17 cellular contexts compared by ENCODE assay signal in the genomic region with DNA sequence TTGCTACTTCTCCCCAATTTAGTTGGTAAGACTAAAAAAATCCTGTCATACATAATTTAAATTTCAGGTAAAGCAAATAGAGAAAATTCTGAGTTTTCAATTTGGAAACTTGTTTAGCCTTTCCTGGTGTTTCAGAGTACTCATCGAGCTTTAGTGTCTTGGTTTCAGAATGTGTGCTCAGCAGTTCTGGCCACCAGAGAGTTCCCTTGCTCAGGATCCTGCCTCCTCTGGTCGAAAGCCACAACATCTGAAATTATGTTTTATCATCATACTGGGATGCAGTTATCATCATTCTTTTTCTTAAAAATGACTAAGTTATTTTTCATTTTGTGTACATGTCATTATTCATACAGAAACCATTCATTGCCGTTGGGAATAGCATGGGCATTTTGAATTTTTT.
A peak's percentile ranks its signal among the peaks of the same experiment; 100 is the strongest.
DNase-seq lines count a peak whose midpoint lies in the region; ATAC-seq, FAIRE-seq and TF ChIP-seq lines count a peak whose summit lies in the region.
"Had no signal": no experiment of that assay in that cellular context is flagged by ENCODE, and none has a peak within 500 bp of the region (broad histone marks: within the 10 kb centered on the region; RNA-seq: fewer than 3 reads in every experiment).

No MANE protein-coding gene starts in this region.

- H4K20me1 ChIP-seq in PC-3 (ENCODE audit: low read length) (no peaks in the 10 kb centered on the region), endothelial cell of umbilical vein (replicated peaks; ENCODE audit: control insufficient read depth, extremely low read depth, insufficient read depth, low read length) (no peaks in the 10 kb centered on the region), GM23248 (ENCODE audit: insufficient read depth) (no peaks in the 10 kb centered on the region)

- H3K4me1 ChIP-seq in PC-3 (ENCODE audit: insufficient read depth, low read length) (peaks cover 9% of the 10 kb centered on the region; the same call in 1 of the 2 replicates), endothelial cell of umbilical vein (ENCODE audit: control insufficient read depth, extremely low read depth, insufficient read depth, low read length) (no peaks in the 10 kb centered on the region), GM23248 (ENCODE audit: insufficient read depth) (no peaks in the 10 kb centered on the region)
- H3K4me1 ChIP-seq: body of pancreas, thyroid gland had no signal

- H2AFZ ChIP-seq in PC-3 (ENCODE audit: low read length) (no peak overlapping the region), endothelial cell of umbilical vein (ENCODE audit: low read depth, low read length) (no peak overlapping the region), GM23248 (no peak overlapping the region)

- TF ChIP-seq CTCF in PC-3 (conservative IDR thresholded peaks at IDR 0.05; ENCODE audit: low read depth, low read length), result no peak
- no peak for TF ChIP-seq CTCF in endothelial cell of umbilical vein (IDR thresholded peaks at IDR 0.05; ENCODE audit: extremely low read depth in 1 of 2, insufficient read depth in 1 of 2, low read depth in 1 of 2, low read length in 2 of 2)

- DNase-seq in PC-3 (peak; percentile 4), endothelial cell of umbilical vein (ENCODE audit: low read depth, low spot score) (no peak), iPS-NIHi7 (ENCODE audit: extremely low spot score) (peak; percentile 16), urothelium cell line (ENCODE audit: low spot score) (peak; percentile 1), superior temporal gyrus (ENCODE audit: extremely low spot score) (no peak), T-helper 1 cell (no peak), GM23248 (no peak)
- DNase-seq: activated T-cell treated with anti-CD3 and anti-CD28 coated beads, Interleukin-2, amount 50 U/mL, for 72 hours; COR-L47; NCI-H1436; NCI-H2171 treated with DMSO at 0.1 percent for 48 hours; NCI-H69; stimulated activated CD4-positive, alpha-beta T cell treated with anti-CD3 and anti-CD28 coated beads, Interleukin-15, amount 100 ng/mL, for 24 hours; T1000; thyroid gland had no signal

- H3K36me3 ChIP-seq in PC-3 (ENCODE audit: low read depth, low read length), result no peaks in the 10 kb centered on the region
- no peaks in the 10 kb centered on the region for H3K36me3 ChIP-seq in endothelial cell of umbilical vein (ENCODE audit: control insufficient read depth in 2 of 2, extremely low read depth in 1 of 2, insufficient read depth in 2 of 2, low read length in 2 of 2)
- H3K36me3 ChIP-seq in GM23248 (ENCODE audit: low read depth), result no peaks in the 10 kb centered on the region
- H3K36me3 ChIP-seq: thyroid gland had no signal

- no TSS peak for BruUV-seq in PC-3 (replicated peaks; lab: Mats Ljungman, UMichigan)
- BruUV-seq in endothelial cell of umbilical vein (replicated peaks; lab: Mats Ljungman, UMichigan), result no TSS peak

- H3K9me3 ChIP-seq in PC-3 (ENCODE audit: low read length) (no peaks in the 10 kb centered on the region), endothelial cell of umbilical vein (replicated peaks; ENCODE audit: control insufficient read depth, insufficient read depth, low read length) (no peaks in the 10 kb centered on the region), GM23248 (ENCODE audit: low read depth) (no peaks in the 10 kb centered on the region)
- H3K9me3 ChIP-seq: body of pancreas, thyroid gland had no signal

- H3K27ac ChIP-seq in PC-3 (ENCODE audit: low read length) (no peak overlapping the region), endothelial cell of umbilical vein (ENCODE audit: insufficient read depth, low read depth, low read length) (no peak overlapping the region), GM23248 (no peak overlapping the region)
- H3K27ac ChIP-seq: body of pancreas, thyroid gland had no signal

- H3F3A ChIP-seq in PC-3 (ENCODE audit: low read length, unreplicated experiment) (no peaks in the 10 kb centered on the region), GM23248 (ENCODE audit: insufficient read depth) (no peaks in the 10 kb centered on the region)

- H3K4me2 ChIP-seq in PC-3 (ENCODE audit: low read length) (peak overlapping the region; percentile 19; the same call in 1 of the 2 replicates), endothelial cell of umbilical vein (ENCODE audit: insufficient read depth, low read length) (no peak overlapping the region), GM23248 (ENCODE audit: unreplicated experiment) (no peak overlapping the region)

- dilution Hi-C loops in endothelial cell of umbilical vein (cut with MboI; ENCODE audit: extremely low pct_ligation_motif_present, low sequenced_read_pairs), result no loop called here

- POLR2A ChIA-PET in PC-3 (lab: Charles Lee; ENCODE audit: unreplicated experiment) (no interaction called here), endothelial cell of umbilical vein (lab: Charles Lee) (no interaction called here)

- TF ChIP-seq POLR2A in endothelial cell of umbilical vein (IDR thresholded peaks at IDR 0.05; ENCODE audit: low read depth, low read length), result no peak

- peak; percentile 49 for ATAC-seq in PC-3
- ATAC-seq: activated T-cell treated with anti-CD3 and anti-CD28 coated beads, Interleukin-2, amount 50 U/mL, for 72 hours; body of pancreas had no signal

- H3K9me1 ChIP-seq in endothelial cell of umbilical vein (replicated peaks; ENCODE audit: control insufficient read depth, extremely low read depth, insufficient read depth, low read length), result no peaks in the 10 kb centered on the region

- CTCF ChIA-PET in PC-3 (lab: Charles Lee), result interaction anchor here (0.7 kb wide), 1 partner anchor 302 kb away, joined by 3 read pairs; no protein-coding TSS in a partner anchor
- CTCF ChIA-PET in endothelial cell of umbilical vein (lab: Charles Lee), result no interaction called here

- H3K79me2 ChIP-seq in PC-3 (ENCODE audit: low read length) (no peaks in the 10 kb centered on the region), endothelial cell of umbilical vein (ENCODE audit: control insufficient read depth, insufficient read depth, low read length) (no peaks in the 10 kb centered on the region), GM23248 (ENCODE audit: insufficient read depth) (no peaks in the 10 kb centered on the region)

- H3K9ac ChIP-seq in PC-3 (ENCODE audit: low read length) (no peak overlapping the region), endothelial cell of umbilical vein (replicated peaks; ENCODE audit: extremely low read depth, insufficient read depth, low read length) (no peak overlapping the region), GM23248 (no peak overlapping the region)

- H3K27me3 ChIP-seq in PC-3 (ENCODE audit: low read length), result no peaks in the 10 kb centered on the region
- H3K27me3 ChIP-seq in endothelial cell of umbilical vein (ENCODE audit: control insufficient read depth in 2 of 2, insufficient read depth in 2 of 2, low read length in 2 of 2), result no peaks in the 10 kb centered on the region
- H3K27me3 ChIP-seq in GM23248 (replicated peaks; ENCODE audit: insufficient read depth), result no peaks in the 10 kb centered on the region
- H3K27me3 ChIP-seq: body of pancreas, thyroid gland had no signal

- WGBS in GM23248 (ENCODE audit: low coverage in 1 of 2, low lambda C conversion rate in 2 of 2, missing lambda C conversion rate in 2 of 2), 2 experiments, result 43 to 46% methylated on average over 3 of the region's 3 CpGs

- H3K4me3 ChIP-seq in PC-3 (ENCODE audit: low read length), result no peak overlapping the region
- H3K4me3 ChIP-seq in endothelial cell of umbilical vein (replicated peaks in 1 of 3; ENCODE audit: insufficient read depth in 1 of 3, low read depth in 1 of 3, low read length in 3 of 3), result no peak overlapping the region
- H3K4me3 ChIP-seq in GM23248, result no peak overlapping the region
- H3K4me3 ChIP-seq: body of pancreas, thyroid gland had no signal

- intact Hi-C loops in PC-3 (cut with micrococcal nuclease), result no loop called here
- intact Hi-C loops in endothelial cell of umbilical vein (cut with micrococcal nuclease), result no loop called here

- FAIRE-seq in endothelial cell of umbilical vein (lab: Jason Lieb, UNC) (peak; percentile 42), urothelium cell line (lab: Jason Lieb, UNC) (no peak)
- FAIRE-seq: GM18507 had no signal

- in situ Hi-C loops in GM23248 (cut with MboI), result no loop called here

- H3K9me2 ChIP-seq in PC-3 (replicated peaks; ENCODE audit: low read length) (no peaks in the 10 kb centered on the region), GM23248 (ENCODE audit: insufficient read depth) (no peaks in the 10 kb centered on the region)

TF ChIP-seq in endothelial cell of umbilical vein, 7 proteins besides CTCF, POLR2A, EP300 and RAD21:
- TF ChIP-seq MYC (IDR thresholded peaks at IDR 0.05; ENCODE audit: low read depth, low read length) (no peak), GATA2 (IDR thresholded peaks at IDR 0.05; ENCODE audit: insufficient read depth, insufficient read length, low read depth, low read length) (no peak), MAX (IDR thresholded peaks at IDR 0.05; ENCODE audit: insufficient read depth, insufficient read length) (no peak), POLR2AphosphoS5 (IDR thresholded peaks at IDR 0.05; ENCODE audit: insufficient read depth, low read depth, low read length) (no peak)

Comparison
In these comparisons a context has a peak if more than half of its experiments do, and no peak if none do; other contexts are left out.
1. DNase-seq: peak in PC-3 (single experiment), iPS-NIHi7 (single experiment) and urothelium cell line (single experiment); none in endothelial cell of umbilical vein (single experiment), superior temporal gyrus (single experiment), T-helper 1 cell (0 of 5) and GM23248 (single experiment).